ENCODE assay signal across 8 cellular contexts in genomic region chr22:19943665-19944026, GRCh38. TPM values are rescaled to one million over a fixed set of nuclear protein-coding genes. Genes with fewer than 3 reads are reported as not detected.
DNase-seq lines count a peak whose midpoint lies in the region; ATAC-seq and TF ChIP-seq lines count a peak whose summit lies in the region.

No MANE protein-coding gene starts in this region.

- no peaks in the 10 kb centered on the region for H3K9me3 Mint-ChIP-seq in activated T-helper 2 cell treated with anti-CD3 and anti-CD28 coated beads, Interferon-gamma antibody, Interleukin-2, Interleukin-4, amounts not matched to agents 10 μg/mL and 5 μg/mL and 100 μg/mL, durations not matched to agents 14 hours and 24 hours and 36 hours

- H3K4me1 Mint-ChIP-seq in activated T-helper 2 cell treated with anti-CD3 and anti-CD28 coated beads, Interferon-gamma antibody, Interleukin-2, Interleukin-4, amounts not matched to agents 10 μg/mL and 5 μg/mL and 100 μg/mL, durations not matched to agents 14 hours and 24 hours and 36 hours (ENCODE audit: low read depth) = peaks cover 32% of the 10 kb centered on the region

- no peak for TF ChIP-seq EP300 in transverse colon (IDR thresholded peaks at IDR 0.05; ENCODE audit: low read depth)

- no peaks in the 10 kb centered on the region for H3K27me3 ChIP-seq in transverse colon

- ATAC-seq in GM18867 (IDR thresholded peaks at IDR 0.05; ENCODE audit: unreplicated experiment) = no peak

- no peak for TF ChIP-seq POLR2A in transverse colon (IDR thresholded peaks at IDR 0.05)

- H3K27me3 Mint-ChIP-seq in activated T-helper 2 cell treated with anti-CD3 and anti-CD28 coated beads, Interferon-gamma antibody, Interleukin-2, Interleukin-4, amounts not matched to agents 10 μg/mL and 5 μg/mL and 100 μg/mL, durations not matched to agents 14 hours and 24 hours and 36 hours (ENCODE audit: low read depth) = no peaks in the 10 kb centered on the region

- in situ Hi-C loops in transverse colon (cut with MboI; ENCODE audit: low pct_ligation_motif_present in 1 of 4, low pct_unique_long_range_greater_than_20kb in 1 of 4, low sequenced_read_pairs in 3 of 4) = no loop called here

- H3K4me1 ChIP-seq in transverse colon = peaks cover 23 to 46% (median 36%) of the 10 kb centered on the region in 4 donors

- H3K4me3 Mint-ChIP-seq in activated T-helper 2 cell treated with anti-CD3 and anti-CD28 coated beads, Interferon-gamma antibody, Interleukin-2, Interleukin-4, amounts not matched to agents 10 μg/mL and 5 μg/mL and 100 μg/mL, durations not matched to agents 14 hours and 24 hours and 36 hours (ENCODE audit: low read depth) = no peak overlapping the region

- intact Hi-C loops in activated T-helper 2 cell treated with anti-CD3 and anti-CD28 coated beads, Interferon-gamma antibody, Interleukin-2, Interleukin-4, amounts not matched to agents 10 μg/mL and 5 μg/mL and 100 μg/mL, durations not matched to agents 14 hours and 24 hours and 36 hours (cut with micrococcal nuclease) = loop anchor here (5.0 kb wide), 1 partner anchor 91 kb away; the partner anchor contains the start of genes GNB1L and RTL10
- intact Hi-C loops in transverse colon (cut with DNase I; ENCODE audit: low total_unique reads) = no loop called here

- WGBS in transverse colon (ENCODE audit: low coverage in 1 of 2), 2 donors = 43 to 65% methylated on average over 1 to 3 of the region's 3 CpGs

- H3K36me3 Mint-ChIP-seq in activated T-helper 2 cell treated with anti-CD3 and anti-CD28 coated beads, Interferon-gamma antibody, Interleukin-2, Interleukin-4, amounts not matched to agents 10 μg/mL and 5 μg/mL and 100 μg/mL, durations not matched to agents 14 hours and 24 hours and 36 hours (ENCODE audit: low read depth) = peaks cover 13% of the 10 kb centered on the region

- H3K36me3 ChIP-seq in transverse colon = no peaks in the 10 kb centered on the region

- TF ChIP-seq CTCF in AG09309 (IDR thresholded peaks at IDR 0.05; ENCODE audit: control insufficient read depth, insufficient read depth, low read depth, low read length, missing control alignments) (peak; percentile 19), transverse colon (IDR thresholded peaks at IDR 0.05) (peak in 1 of 5 experiments; percentile 7)

- no peaks in the 10 kb centered on the region for H3K9me3 ChIP-seq in transverse colon

- peak overlapping the region; percentile 87 to 91 (median 89) for H3K27ac ChIP-seq in transverse colon

- DNase-seq in AG09309 (ENCODE audit: low read depth) (peak; percentile 55), HCEC 1CT (peak; percentile 75), iris pigment epithelial cell (ENCODE audit: low read depth) (peak; percentile 77), transverse colon (no peak), NCI-H446 treated with DMSO at 0.1 percent for 48 hours (lab: John Stamatoyannopoulos, UW) (no peak), DMS53 (lab: John Stamatoyannopoulos, UW) (no peak)
- no peak for DNase-seq in activated T-helper 2 cell treated with anti-CD3 and anti-CD28 coated beads, Interferon-gamma antibody, Interleukin-2, Interleukin-4, amounts not matched to agents 10 μg/mL and 5 μg/mL and 100 μg/mL, durations not matched to agents 14 hours and 24 hours and 36 hours (ENCODE audit: low spot score)

- H3K27ac Mint-ChIP-seq in activated T-helper 2 cell treated with anti-CD3 and anti-CD28 coated beads, Interferon-gamma antibody, Interleukin-2, Interleukin-4, amounts not matched to agents 10 μg/mL and 5 μg/mL and 100 μg/mL, durations not matched to agents 14 hours and 24 hours and 36 hours = peak overlapping the region; percentile 9

- H3K4me3 ChIP-seq in AG09309 (ENCODE audit: control insufficient read depth, low read depth, low read length) (no peak overlapping the region; the same call in 1 of the 2 replicates), transverse colon (no peak overlapping the region)

RNA-seq across cellular contexts. Expression of gene TXNRD2, which starts 2.0 kb away (rescaled TPM):
- total RNA-seq in activated T-helper 2 cell treated with anti-CD3 and anti-CD28 coated beads, Interferon-gamma antibody, Interleukin-2, Interleukin-4, amounts not matched to agents 10 μg/mL and 5 μg/mL and 100 μg/mL, durations not matched to agents 14 hours and 24 hours and 36 hours = 19.9 and 20.9 TPM in 2 replicates
- total RNA-seq in transverse colon = 10 to 100 TPM; 12.1 to 28.9 (median 21.6) TPM

RNA-seq across cellular contexts. Expression of gene COMT, which starts 2.1 kb away (rescaled TPM):
- 93.4 and 95.6 TPM in 2 replicates for total RNA-seq in activated T-helper 2 cell treated with anti-CD3 and anti-CD28 coated beads, Interferon-gamma antibody, Interleukin-2, Interleukin-4, amounts not matched to agents 10 μg/mL and 5 μg/mL and 100 μg/mL, durations not matched to agents 14 hours and 24 hours and 36 hours
- total RNA-seq in transverse colon = 100 to 1,000 TPM in 1 of 4 donors, 10 to 100 TPM in 3; 58.5 to 103 (median 85.3) TPM

Comparison
In these comparisons a context has a peak if more than half of its experiments do, and no peak if none do; other contexts are left out.
1. DNase-seq: peak in AG09309 (single experiment), HCEC 1CT (single experiment) and iris pigment epithelial cell (single experiment); none in activated T-helper 2 cell treated with anti-CD3 and anti-CD28 coated beads, Interferon-gamma antibody, Interleukin-2, Interleukin-4, amounts not matched to agents 10 μg/mL and 5 μg/mL and 100 μg/mL, durations not matched to agents 14 hours and 24 hours and 36 hours (single experiment), transverse colon (single experiment), NCI-H446 treated with DMSO at 0.1 percent for 48 hours (single experiment) and DMS53 (single experiment).